ENCODE assay signal across 18 cellular contexts in the genomic region with DNA sequence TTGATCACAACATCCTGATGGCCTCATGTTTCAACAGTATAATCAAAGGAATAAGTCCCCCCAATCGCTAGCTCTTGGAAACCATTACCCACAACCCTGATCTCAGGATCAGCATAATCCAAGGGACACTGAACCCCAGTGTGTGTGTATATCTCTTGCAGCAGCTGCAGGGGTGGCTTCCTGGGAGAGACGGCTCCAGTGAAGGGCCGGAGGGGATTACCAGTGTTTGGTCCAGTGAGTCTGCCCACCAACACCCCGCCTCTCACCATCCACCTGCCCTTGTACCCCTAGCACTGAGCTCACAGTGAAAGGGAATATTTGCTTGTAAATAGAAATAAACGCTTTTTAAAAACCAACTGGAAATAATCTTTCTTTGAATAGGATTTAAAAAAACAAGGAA.
A peak's percentile ranks its signal among the peaks of the same experiment; 100 is the strongest.
DNase-seq lines count a peak whose midpoint lies in the region; ATAC-seq and TF ChIP-seq lines count a peak whose summit lies in the region.
"Had no signal": no experiment of that assay in that cellular context is flagged by ENCODE, and none has a peak within 500 bp of the region (broad histone marks: within the 10 kb centered on the region; RNA-seq: fewer than 3 reads in every experiment).

No MANE protein-coding gene starts in this region.

- H3K36me3 ChIP-seq in CD8-positive, alpha-beta memory T cell (ENCODE audit: insufficient read depth, low read length), result no peaks in the 10 kb centered on the region
- H3K36me3 ChIP-seq in lower lobe of right lung (peaks cover 21% of the 10 kb centered on the region), suprapubic skin (peaks cover 22% of the 10 kb centered on the region)

- H3K9me3 ChIP-seq in CD8-positive, alpha-beta memory T cell (ENCODE audit: low read length), result no peaks in the 10 kb centered on the region
- H3K9me3 ChIP-seq in lower lobe of right lung, result no peaks in the 10 kb centered on the region
- no peaks in the 10 kb centered on the region for H3K9me3 ChIP-seq in suprapubic skin
- H3K9me3 ChIP-seq: left lung, SK-N-SH, testis had no signal

- no peak for TF ChIP-seq POLR2A in suprapubic skin (IDR thresholded peaks at IDR 0.05)

- H3K27ac ChIP-seq in CD8-positive, alpha-beta memory T cell (ENCODE audit: low read depth, low read length), result no peak overlapping the region
- H3K27ac ChIP-seq in lower lobe of right lung (peak overlapping the region; percentile 38), suprapubic skin (no peak overlapping the region)

- H3K27ac Mint-ChIP-seq in CD8-positive, alpha-beta memory T cell, result peak overlapping the region in 5 of 8 donors; percentile 6 to 92 (median 82)
- peak overlapping the region; percentile 61 for H3K27ac Mint-ChIP-seq in central memory CD8-positive, alpha-beta T cell (ENCODE audit: low read depth)
- H3K27ac Mint-ChIP-seq in stimulated activated naive B cell treated with anti-CD40 and anti-IgM and Interleukin-4, amounts not matched to agents 10 μg/mL and 1 μg/mL and 100 μg/mL, for 72 hours, result peak overlapping the region; percentile 67
- H3K27ac Mint-ChIP-seq in type B pancreatic cell, result no peak overlapping the region

- no peak for TF ChIP-seq EP300 in suprapubic skin (IDR thresholded peaks at IDR 0.05)

- H3K36me3 Mint-ChIP-seq in CD8-positive, alpha-beta memory T cell, result peaks cover 10 to 65% (median 11%) of the 10 kb centered on the region in 3 donors
- peaks cover 39% of the 10 kb centered on the region for H3K36me3 Mint-ChIP-seq in central memory CD8-positive, alpha-beta T cell (ENCODE audit: insufficient read depth)
- peaks cover 23 to 36% of the 10 kb centered on the region in 2 donors for H3K36me3 Mint-ChIP-seq in stimulated activated naive B cell treated with anti-CD40 and anti-IgM and Interleukin-4, amounts not matched to agents 10 μg/mL and 1 μg/mL and 100 μg/mL, for 72 hours
- H3K36me3 Mint-ChIP-seq in type B pancreatic cell, result peaks cover 23% of the 10 kb centered on the region

- H3K4me3 Mint-ChIP-seq in CD8-positive, alpha-beta memory T cell, result peak overlapping the region in 2 of 7 donors; percentile 52 to 59
- H3K4me3 Mint-ChIP-seq in central memory CD8-positive, alpha-beta T cell, result no peak overlapping the region
- no peak overlapping the region for H3K4me3 Mint-ChIP-seq in stimulated activated naive B cell treated with anti-CD40 and anti-IgM and Interleukin-4, amounts not matched to agents 10 μg/mL and 1 μg/mL and 100 μg/mL, for 72 hours
- H3K4me3 Mint-ChIP-seq in type B pancreatic cell, result no peak overlapping the region
- H3K4me3 Mint-ChIP-seq: activated CD4-positive, alpha-beta memory T cell treated with anti-CD3 and anti-CD28 coated beads, Interleukin-2, amount 10 ng/mL, durations not matched to agents 7 days and 5 days; brain had no signal

- intact Hi-C loops in lower lobe of right lung (cut with DNase I), result no loop called here

- peaks cover 86 to 96% (median 94%) of the 10 kb centered on the region in 3 donors for H3K4me1 Mint-ChIP-seq in CD8-positive, alpha-beta memory T cell
- peaks cover 82% of the 10 kb centered on the region for H3K4me1 Mint-ChIP-seq in central memory CD8-positive, alpha-beta T cell
- H3K4me1 Mint-ChIP-seq in stimulated activated naive B cell treated with anti-CD40 and anti-IgM and Interleukin-4, amounts not matched to agents 10 μg/mL and 1 μg/mL and 100 μg/mL, for 72 hours, result peaks cover 67 to 94% of the 10 kb centered on the region in 2 donors
- peaks cover 37% of the 10 kb centered on the region for H3K4me1 Mint-ChIP-seq in type B pancreatic cell (ENCODE audit: unreplicated experiment)

- no peak for TF ChIP-seq CTCF in lower lobe of right lung (IDR thresholded peaks at IDR 0.05)
- TF ChIP-seq CTCF in type B pancreatic cell (conservative IDR thresholded peaks at IDR 0.05), result no peak
- TF ChIP-seq CTCF in suprapubic skin (IDR thresholded peaks at IDR 0.05), result no peak

- H3K9me3 Mint-ChIP-seq in CD8-positive, alpha-beta memory T cell, result no peaks in the 10 kb centered on the region
- H3K9me3 Mint-ChIP-seq in central memory CD8-positive, alpha-beta T cell, result no peaks in the 10 kb centered on the region
- no peaks in the 10 kb centered on the region for H3K9me3 Mint-ChIP-seq in stimulated activated naive B cell treated with anti-CD40 and anti-IgM and Interleukin-4, amounts not matched to agents 10 μg/mL and 1 μg/mL and 100 μg/mL, for 72 hours
- no peaks in the 10 kb centered on the region for H3K9me3 Mint-ChIP-seq in type B pancreatic cell
- H3K9me3 Mint-ChIP-seq: activated CD4-positive, alpha-beta memory T cell treated with anti-CD3 and anti-CD28 coated beads, Interleukin-2, amount 10 ng/mL, durations not matched to agents 7 days and 5 days; brain had no signal

- H3K4me1 ChIP-seq in CD8-positive, alpha-beta memory T cell (ENCODE audit: insufficient read depth, low read length), result peaks cover 96% of the 10 kb centered on the region
- H3K4me1 ChIP-seq in lower lobe of right lung (peaks cover 86% of the 10 kb centered on the region), suprapubic skin (peaks cover 78% of the 10 kb centered on the region)

- POLR2A ChIA-PET in CD8-positive, alpha-beta memory T cell (lab: Charles Lee), result interaction anchor here (0.8 kb wide), 1 partner anchor 10 kb away, joined by 3 read pairs; no protein-coding TSS in a partner anchor

- peaks cover 0 to 2% of the 10 kb centered on the region in 2 donors for H3K27me3 Mint-ChIP-seq in CD8-positive, alpha-beta memory T cell
- no peaks in the 10 kb centered on the region for H3K27me3 Mint-ChIP-seq in central memory CD8-positive, alpha-beta T cell
- H3K27me3 Mint-ChIP-seq in stimulated activated naive B cell treated with anti-CD40 and anti-IgM and Interleukin-4, amounts not matched to agents 10 μg/mL and 1 μg/mL and 100 μg/mL, for 72 hours, result no peaks in the 10 kb centered on the region
- H3K27me3 Mint-ChIP-seq in type B pancreatic cell, result no peaks in the 10 kb centered on the region
- H3K27me3 Mint-ChIP-seq: activated CD4-positive, alpha-beta memory T cell treated with anti-CD3 and anti-CD28 coated beads, Interleukin-2, amount 10 ng/mL, durations not matched to agents 7 days and 5 days; brain had no signal

- DNase-seq in CD8-positive, alpha-beta memory T cell, result no peak
- DNase-seq in central memory CD8-positive, alpha-beta T cell (ENCODE audit: low spot score in 2 of 2), result no peak
- DNase-seq in lower lobe of right lung, result peak; percentile 25
- no peak for DNase-seq in stimulated activated naive B cell treated with anti-CD40 and anti-IgM and Interleukin-4, amounts not matched to agents 10 μg/mL and 1 μg/mL and 100 μg/mL, for 72 hours
- DNase-seq in type B pancreatic cell (ENCODE audit: extremely low spot score, unreplicated experiment), result no peak
- DNase-seq in activated T-cell treated with anti-CD3 and anti-CD28 coated beads for 4 hours, result no peak
- DNase-seq in suprapubic skin (ENCODE audit: low spot score in 2 of 2), result no peak
- DNase-seq: activated CD4-positive, alpha-beta memory T cell treated with anti-CD3 and anti-CD28 coated beads, Interleukin-2, amount 10 ng/mL, durations not matched to agents 7 days and 5 days; activated gamma-delta T cell; KG1; NCI-H1694 treated with DMSO at 0.1 percent for 48 hours; NCI-H69; SK-N-SH; stimulated activated CD8-positive, alpha-beta memory T cell treated with anti-CD3 and anti-CD28 coated beads, Interleukin-4, amount 100 ng/mL, for 48 hours; testis had no signal

- H3K4me3 ChIP-seq in CD8-positive, alpha-beta memory T cell (ENCODE audit: low read length), result no peak overlapping the region
- H3K4me3 ChIP-seq in lower lobe of right lung (no peak overlapping the region), suprapubic skin (no peak overlapping the region)
- H3K4me3 ChIP-seq: left lung, testis had no signal

- WGBS in suprapubic skin, result 86% methylated on average over 5 of the region's 5 CpGs

- no peaks in the 10 kb centered on the region for H3K27me3 ChIP-seq in CD8-positive, alpha-beta memory T cell (ENCODE audit: insufficient read depth, low read length, poor library complexity, severe bottlenecking)
- H3K27me3 ChIP-seq in lower lobe of right lung (ENCODE audit: low read depth) (no peaks in the 10 kb centered on the region), suprapubic skin (no peaks in the 10 kb centered on the region)
- H3K27me3 ChIP-seq: left lung, testis had no signal

- CTCF ChIA-PET in CD8-positive, alpha-beta memory T cell (lab: Charles Lee), result interaction anchor here (1.2 to 7.8 kb wide), 4 partner anchors 8 to 53 kb away, joined by 3 to 65 read pairs (median 18); no protein-coding TSS in a partner anchor

- ATAC-seq in central memory CD8-positive, alpha-beta T cell (replicated peaks; ENCODE audit: extremely low read depth, poor library complexity, severe bottlenecking), result no peak
- ATAC-seq in lower lobe of right lung (no peak), GM18867 (IDR thresholded peaks at IDR 0.05; ENCODE audit: unreplicated experiment) (no peak)
- no peak for ATAC-seq in stimulated activated naive B cell treated with anti-CD40 and anti-IgM and Interleukin-4, amounts not matched to agents 10 μg/mL and 1 μg/mL and 100 μg/mL, for 72 hours (replicated peaks)
